ENCODE assay signal across 8 cellular contexts in genomic region chr11:72848846-72849466, GRCh38. TPM values are rescaled to one million over a fixed set of nuclear protein-coding genes. Genes with fewer than 3 reads are reported as not detected.
A peak's percentile ranks its signal among the peaks of the same experiment; 100 is the strongest.
DNase-seq lines count a peak whose midpoint lies in the region; ATAC-seq, FAIRE-seq and TF ChIP-seq lines count a peak whose summit lies in the region.

No MANE protein-coding gene starts in this region.

- H3K9me3 ChIP-seq in ascending aorta (no peaks in the 10 kb centered on the region), keratinocyte (ENCODE audit: control insufficient read depth, low read depth, low read length) (no peaks in the 10 kb centered on the region), transverse colon (no peaks in the 10 kb centered on the region)

- H3K4me3 ChIP-seq in ascending aorta (no peak overlapping the region), keratinocyte (ENCODE audit: control insufficient read depth in 2 of 3, extremely low read depth in 1 of 3, insufficient read depth in 2 of 3, low read depth in 1 of 3, low read length in 3 of 3) (no peak overlapping the region), transverse colon (no peak overlapping the region)

- H3K4me1 Mint-ChIP-seq in stimulated activated naive CD8-positive, alpha-beta T cell treated with anti-CD3 and anti-CD28 coated beads, Interleukin-15, amount 100 ng/mL, for 72 hours = no peaks in the 10 kb centered on the region

- no peak overlapping the region for H3K9ac ChIP-seq in keratinocyte (ENCODE audit: control insufficient read depth, extremely low read depth, insufficient read depth, low read length)

- DNase-seq in stimulated activated naive CD8-positive, alpha-beta T cell treated with anti-CD3 and anti-CD28 coated beads, Interleukin-15, Interleukin-2, amounts not matched to agents 100 U/mL and 50 U/mL, for 24 hours = peak; percentile 32
- no peak for DNase-seq in stimulated activated naive CD8-positive, alpha-beta T cell treated with anti-CD3 and anti-CD28 coated beads, Interleukin-15, amount 100 ng/mL, for 72 hours
- DNase-seq in NCI-H460 (ENCODE audit: extremely low read depth, low read depth) (peak; percentile 27), ascending aorta (ENCODE audit: low spot score in 2 of 2) (no peak), keratinocyte (ENCODE audit: low read depth, low spot score) (no peak), transverse colon (no peak), KG1 (lab: John Stamatoyannopoulos, UW) (no peak), NCI-H2029 treated with DMSO at 0.1 percent for 48 hours (lab: John Stamatoyannopoulos, UW) (no peak)

- WGBS in transverse colon (ENCODE audit: low coverage in 1 of 2), 2 donors = 70 to 76% methylated on average over 5 to 6 of the region's 6 CpGs

- H3K79me2 ChIP-seq in keratinocyte (ENCODE audit: control insufficient read depth, insufficient read depth, low read length) = no peaks in the 10 kb centered on the region

- TF ChIP-seq EP300 in transverse colon (IDR thresholded peaks at IDR 0.05; ENCODE audit: low read depth) = no peak

- H3K27me3 ChIP-seq in ascending aorta (no peaks in the 10 kb centered on the region), keratinocyte (ENCODE audit: control insufficient read depth, extremely low read depth, insufficient read depth, low read length) (no peaks in the 10 kb centered on the region), transverse colon (no peaks in the 10 kb centered on the region)

- dilution Hi-C loops in keratinocyte (cut with MboI; ENCODE audit: extremely low pct_ligation_motif_present, low sequenced_read_pairs) = no loop called here

- TF ChIP-seq CTCF in ascending aorta (IDR thresholded peaks at IDR 0.05) = peak; percentile 44 to 72 (median 57)
- TF ChIP-seq CTCF in keratinocyte (optimal IDR thresholded peaks at IDR 0.05 in 1 of 3, IDR thresholded peaks at IDR 0.05 in 1 of 3, conservative IDR thresholded peaks at IDR 0.05 in 1 of 3; ENCODE audit: extremely low read depth in 1 of 3, insufficient read depth in 2 of 3, low read length in 3 of 3) = peak; percentile 63 to 90 (median 75)
- TF ChIP-seq CTCF in transverse colon (IDR thresholded peaks at IDR 0.05) = peak; percentile 50 to 64 (median 56)

- H2AFZ ChIP-seq in keratinocyte (ENCODE audit: control insufficient read depth, low read length) = no peak overlapping the region

- no peak for ATAC-seq in stimulated activated naive CD8-positive, alpha-beta T cell treated with anti-CD3 and anti-CD28 coated beads, Interleukin-15, Interleukin-2, amounts not matched to agents 100 U/mL and 50 U/mL, for 24 hours
- ATAC-seq in stimulated activated naive CD8-positive, alpha-beta T cell treated with anti-CD3 and anti-CD28 coated beads, Interleukin-15, amount 100 ng/mL, for 72 hours = no peak

- H3K4me1 ChIP-seq in ascending aorta (peaks cover 0 to 2% of the 10 kb centered on the region in 2 donors), keratinocyte (ENCODE audit: control insufficient read depth, extremely low read depth, insufficient read depth, low read length) (no peaks in the 10 kb centered on the region), transverse colon (no peaks in the 10 kb centered on the region)

- H3K27me3 Mint-ChIP-seq in stimulated activated naive CD8-positive, alpha-beta T cell treated with anti-CD3 and anti-CD28 coated beads, Interleukin-15, amount 100 ng/mL, for 72 hours = no peaks in the 10 kb centered on the region

- H4K20me1 ChIP-seq in keratinocyte (ENCODE audit: control insufficient read depth, extremely low read depth, insufficient read depth, low read length) = no peaks in the 10 kb centered on the region

- in situ Hi-C loops in transverse colon (cut with MboI; ENCODE audit: low pct_ligation_motif_present in 1 of 4, low pct_unique_long_range_greater_than_20kb in 1 of 4, low sequenced_read_pairs in 3 of 4) = no loop called here

- no peak overlapping the region for H3K4me2 ChIP-seq in keratinocyte (ENCODE audit: control insufficient read depth, extremely low read depth, insufficient read depth, low read depth, low read length)

- peak; percentile 32 for FAIRE-seq in keratinocyte (lab: Jason Lieb, UNC)

- H3K27ac Mint-ChIP-seq in stimulated activated naive CD8-positive, alpha-beta T cell treated with anti-CD3 and anti-CD28 coated beads, Interleukin-15, amount 100 ng/mL, for 72 hours = no peak overlapping the region

- no peak overlapping the region for H3K4me3 Mint-ChIP-seq in stimulated activated naive CD8-positive, alpha-beta T cell treated with anti-CD3 and anti-CD28 coated beads, Interleukin-15, amount 100 ng/mL, for 72 hours

- no peaks in the 10 kb centered on the region for H3K9me3 Mint-ChIP-seq in stimulated activated naive CD8-positive, alpha-beta T cell treated with anti-CD3 and anti-CD28 coated beads, Interleukin-15, amount 100 ng/mL, for 72 hours

- intact Hi-C loops in ascending aorta (cut with DNase I) (loop anchor here (2.0 kb wide), 1 partner anchor 18 kb away; no protein-coding TSS in a partner anchor), transverse colon (cut with DNase I; ENCODE audit: low total_unique reads) (no loop called here)

- TF ChIP-seq POLR2A in transverse colon (IDR thresholded peaks at IDR 0.05) = no peak

- no peaks in the 10 kb centered on the region for H3K9me1 ChIP-seq in keratinocyte (ENCODE audit: control insufficient read depth, extremely low read depth, insufficient read depth, low read length)

- H3K36me3 ChIP-seq in ascending aorta (peaks cover 3 to 5% of the 10 kb centered on the region in 2 donors), keratinocyte (ENCODE audit: control insufficient read depth in 2 of 2, extremely low read depth in 1 of 2, insufficient read depth in 2 of 2, low read length in 2 of 2) (no peaks in the 10 kb centered on the region), transverse colon (no peaks in the 10 kb centered on the region)

- H3K27ac ChIP-seq in ascending aorta (peak overlapping the region in 1 of 2 donors; percentile 7), keratinocyte (ENCODE audit: control insufficient read depth, insufficient read depth, low read length) (no peak overlapping the region), transverse colon (no peak overlapping the region)

RNA-seq across cellular contexts. Expression of gene ATG16L2, which starts 34.7 kb away (rescaled TPM):
- 3.8 and 5.1 TPM in 2 replicates for total RNA-seq in NCI-H460 (2014; rRNA removed; shearing (Covaris generic))
- 82.2 and 85.8 TPM in 2 replicates for polyA plus RNA-seq in NCI-H460 (2014; cell fraction: nucleus; rRNA removed)
- 21.2 TPM for total RNA-seq in ascending aorta
- 8.0 to 18.3 TPM (median 9.9 TPM) in 3 replicates for polyA plus RNA-seq in keratinocyte
- polyA plus RNA-seq in keratinocyte (2011; ENCODE audit: low read depth) = 15.6 TPM
- polyA plus RNA-seq in keratinocyte (2011; cell fraction: cytosol; rRNA removed) = 1.3 and 2.6 TPM in 2 replicates
- polyA plus RNA-seq in keratinocyte (2011; cell fraction: nucleus; rRNA removed) = 62.1 and 74.2 TPM in 2 replicates
- 5.4 and 39.3 TPM in 2 replicates for polyA plus RNA-seq in keratinocyte (2012; ENCODE audit: low replicate concordance)
- polyA minus RNA-seq in keratinocyte = 7.0 to 9.6 TPM (median 7.1 TPM) in 3 replicates
- 3.1 TPM for polyA minus RNA-seq in keratinocyte (2011; cell fraction: cytosol; rRNA and poly(A)+ RNA removed)
- 9.6 and 17.8 TPM in 2 replicates for polyA minus RNA-seq in keratinocyte (2011; cell fraction: nucleus; rRNA and poly(A)+ RNA removed)
- 100 to 1,000 TPM in 2 of 4 donors, 10 to 100 TPM in 2; 50.2 to 206 (median 85.3) TPM for total RNA-seq in transverse colon

RNA-seq across cellular contexts. Expression of gene STARD10, which starts 55.1 kb away (rescaled TPM):
- 4.3 and 7.4 TPM in 2 replicates for total RNA-seq in NCI-H460 (2014; rRNA removed; shearing (Covaris generic))
- 2.4 and 9.2 TPM in 2 replicates for polyA plus RNA-seq in NCI-H460 (2014; cell fraction: nucleus; rRNA removed)
- total RNA-seq in ascending aorta (20.9 TPM), transverse colon (100 to 1,000 TPM in 3 of 4 donors, 10 to 100 TPM in 1; 82.7 to 714 (median 225) TPM)
- polyA plus RNA-seq in keratinocyte = 67.0 to 115 TPM (median 79.2 TPM) in 3 replicates
- polyA plus RNA-seq in keratinocyte (2011; ENCODE audit: low read depth) = 37.5 TPM
- polyA plus RNA-seq in keratinocyte (2011; cell fraction: cytosol; rRNA removed) = 85.7 and 109 TPM in 2 replicates
- 33.0 and 34.4 TPM in 2 replicates for polyA plus RNA-seq in keratinocyte (2011; cell fraction: nucleus; rRNA removed)
- polyA plus RNA-seq in keratinocyte (2012; ENCODE audit: low replicate concordance) = 60.4 and 67.0 TPM in 2 replicates
- polyA minus RNA-seq in keratinocyte = 60.1 to 123 TPM (median 113 TPM) in 3 replicates
- 104 TPM for polyA minus RNA-seq in keratinocyte (2011; cell fraction: cytosol; rRNA and poly(A)+ RNA removed)
- polyA minus RNA-seq in keratinocyte (2011; cell fraction: nucleus; rRNA and poly(A)+ RNA removed) = 18.1 and 21.2 TPM in 2 replicates

Comparison
In these comparisons a context has a peak if more than half of its experiments do, and no peak if none do; other contexts are left out.
1. DNase-seq: peak in stimulated activated naive CD8-positive, alpha-beta T cell treated with anti-CD3 and anti-CD28 coated beads, Interleukin-15, Interleukin-2, amounts not matched to agents 100 U/mL and 50 U/mL, for 24 hours (single experiment) and NCI-H460 (single experiment); none in stimulated activated naive CD8-positive, alpha-beta T cell treated with anti-CD3 and anti-CD28 coated beads, Interleukin-15, amount 100 ng/mL, for 72 hours (0 of 2), ascending aorta (0 of 2), keratinocyte (single experiment), transverse colon (single experiment), KG1 (single experiment) and NCI-H2029 treated with DMSO at 0.1 percent for 48 hours (single experiment).
2. Peak in every context shown above with its lines, with median percentiles within 50 percentile points of each other: CTCF ChIP-seq.